ENCODE assay signal across 11 cellular contexts in genomic region chr3:51675201-51675611, GRCh38. TPM values are rescaled to one million over a fixed set of nuclear protein-coding genes. Genes with fewer than 3 reads are reported as not detected.
DNase-seq lines count a peak whose midpoint lies in the region; ATAC-seq, FAIRE-seq and TF ChIP-seq lines count a peak whose summit lies in the region.
"Had no signal": no experiment of that assay in that cellular context is flagged by ENCODE, and none has a peak within 500 bp of the region (broad histone marks: within the 10 kb centered on the region; RNA-seq: fewer than 3 reads in every experiment).

No MANE protein-coding gene starts in this region.

- H3K4me3 ChIP-seq in GM12878, result no peak overlapping the region

- no peaks in the 10 kb centered on the region for H3K27me3 Mint-ChIP-seq in naive thymus-derived CD8-positive, alpha-beta T cell

- RAD21 ChIA-PET in GM12878 (lab: Charles Lee; ENCODE audit: unreplicated experiment), result interaction anchor here (0.8 to 9.9 kb wide), 3 partner anchors 11 to 174 kb away, joined by 3 to 189 read pairs (median 5); partner anchors contain the start of gene DCAF1

- FAIRE-seq in RCC 7860 (lab: Jason Lieb, UNC) (no peak), GM12878 (lab: Jason Lieb, UNC) (no peak)

- WGBS in GM12878 (ENCODE audit: insufficient coverage, insufficient replicate concordance, low lambda C conversion rate, missing lambda C conversion rate), result 77% methylated on average over 2 of the region's 2 CpGs

- H3K79me2 ChIP-seq in GM12878 (ENCODE audit: control insufficient read depth, insufficient read depth, low read length), result peaks cover 19% of the 10 kb centered on the region

- in situ Hi-C loops in GM12878 (cut with MboI), result loop anchor here (25.0 kb wide), 1 partner anchor 1063 kb away; the partner anchor contains the start of genes CISH and MAPKAPK3

- no peak overlapping the region for H3K9ac ChIP-seq in GM12878 (ENCODE audit: control insufficient read depth, insufficient read depth, low read length)

- TF ChIP-seq RAD21 in GM12878 (IDR thresholded peaks at IDR 0.05; ENCODE audit: insufficient read depth, low read depth, low read length), result no peak

- no peak for TF ChIP-seq CTCF in GM12878 (IDR thresholded peaks at IDR 0.05 in 2 of 3, conservative IDR thresholded peaks at IDR 0.05 in 1 of 3; ENCODE audit: control insufficient read depth in 2 of 3, extremely low read depth in 1 of 3, insufficient read depth in 1 of 3, low read depth in 3 of 3, low read length in 3 of 3)

- peaks cover 53 to 93% (median 88%) of the 10 kb centered on the region in 4 donors for H3K4me1 Mint-ChIP-seq in naive thymus-derived CD8-positive, alpha-beta T cell

- H3K9me3 ChIP-seq in GM12878 (replicated peaks; ENCODE audit: control insufficient read depth, insufficient read depth, low read length), result no peaks in the 10 kb centered on the region

- no peak overlapping the region for H2AFZ ChIP-seq in GM12878 (ENCODE audit: control insufficient read depth, low read depth, low read length)

- peak overlapping the region; percentile 46; the same call in 1 of the 2 replicates for H3K4me2 ChIP-seq in GM12878 (ENCODE audit: control insufficient read depth, insufficient read depth)

- no TSS peak for BruUV-seq in GM12878 (replicated peaks; lab: Mats Ljungman, UMichigan)

- no peaks in the 10 kb centered on the region for H3K9me3 Mint-ChIP-seq in naive thymus-derived CD8-positive, alpha-beta T cell

- POLR2A ChIA-PET in GM12878 (lab: Charles Lee), result interaction anchor here (1.9 to 7.5 kb wide), 2 partner anchors 11 to 175 kb away, joined by 6 to 105 read pairs; partner anchors contain the start of gene DCAF1
- POLR2A ChIA-PET in naive thymus-derived CD8-positive, alpha-beta T cell (lab: Charles Lee), result interaction anchor here (0.6 kb wide), 1 partner anchor 18 kb away, joined by 5 read pairs; no protein-coding TSS in a partner anchor

- no peak overlapping the region for H3K27ac ChIP-seq in GM12878 (ENCODE audit: control insufficient read depth, insufficient read depth)

- TF ChIP-seq EP300 in GM12878 (IDR thresholded peaks at IDR 0.05; ENCODE audit: borderline replicate concordance in 1 of 2, control insufficient read depth in 1 of 2, low read depth in 2 of 2, low read length in 2 of 2), result no peak

- H3K27me3 ChIP-seq in GM12878 (replicated peaks in 1 of 2; ENCODE audit: control insufficient read depth in 2 of 2, insufficient read depth in 2 of 2, low read length in 1 of 2), result no peaks in the 10 kb centered on the region

- peaks cover 0 to 22% (median 7%) of the 10 kb centered on the region in 3 donors for H3K36me3 Mint-ChIP-seq in naive thymus-derived CD8-positive, alpha-beta T cell

- ATAC-seq in GM12878 (no peak), GM18505 (IDR thresholded peaks at IDR 0.05; ENCODE audit: unreplicated experiment) (no peak)
- no peak for ATAC-seq in naive thymus-derived CD8-positive, alpha-beta T cell

- TF ChIP-seq POLR2A in GM12878 (IDR thresholded peaks at IDR 0.05; ENCODE audit: low read depth, low read length) (no peak), GM18505 (IDR thresholded peaks at IDR 0.05; ENCODE audit: borderline replicate concordance, extremely low read depth, insufficient read depth, insufficient read length) (no peak)

- H3K27ac Mint-ChIP-seq in naive thymus-derived CD8-positive, alpha-beta T cell, result peak overlapping the region in 9 of 10 donors; percentile 5 to 92 (median 66)

- CTCF ChIA-PET in GM12878 (lab: Yijun Ruan, JAX), result interaction anchor here (0.9 to 14.0 kb wide), 7 partner anchors 7 to 285 kb away, joined by 3 to 331 read pairs (median 16); partner anchors contain the start of genes DCAF1 and RBM15B

- intact Hi-C loops in GM12878 (cut with micrococcal nuclease; ENCODE audit: unreplicated experiment), result no loop called here

- DNase-seq in CD1c-positive myeloid dendritic cell (ENCODE audit: extremely low spot score), result peak; percentile 37
- peak; percentile 37 for DNase-seq in RCC 7860 (ENCODE audit: low spot score)
- DNase-seq in GM12878 (ENCODE audit: low read depth, low spot score), result no peak
- no peak for DNase-seq in naive thymus-derived CD8-positive, alpha-beta T cell
- no peak for DNase-seq in retina
- no peak for DNase-seq in SHP77 (lab: John Stamatoyannopoulos, UW)
- DNase-seq in NCI-H526 treated with DMSO at 0.1 percent for 48 hours (lab: John Stamatoyannopoulos, UW), result no peak
- DNase-seq: central memory CD4-positive, alpha-beta T cell; NCI-H187 treated with DMSO at 0.1 percent for 48 hours; substantia nigra had no signal

- H3K4me3 Mint-ChIP-seq in naive thymus-derived CD8-positive, alpha-beta T cell, result peak overlapping the region in 7 of 10 donors; percentile 2 to 62 (median 53)

- H3K4me1 ChIP-seq in GM12878 (ENCODE audit: control insufficient read depth, insufficient read depth, low read length), result peaks cover 17% of the 10 kb centered on the region

- SMC1A ChIA-PET in GM12878 (lab: Charles Lee; ENCODE audit: uncharacterized antibody, unreplicated experiment), result interaction anchor here (0.8 to 8.7 kb wide), 4 partner anchors 11 to 179 kb away, joined by 3 to 168 read pairs (median 4); partner anchors contain the start of gene DCAF1

- no peaks in the 10 kb centered on the region; a peak in 3 of 4 replicates for H3K36me3 ChIP-seq in GM12878 (ENCODE audit: control insufficient read depth in 2 of 2, insufficient read depth in 2 of 2, low read length in 1 of 2)

- H4K20me1 ChIP-seq in GM12878 (ENCODE audit: control insufficient read depth, insufficient read depth), result no peaks in the 10 kb centered on the region

TF ChIP-seq in GM12878, 131 proteins besides CTCF, POLR2A, EP300 and RAD21 (continues in another document):
- TF ChIP-seq CBX5 (IDR thresholded peaks at IDR 0.05; ENCODE audit: low read depth) (no peak), TCF3 (IDR thresholded peaks at IDR 0.05; ENCODE audit: borderline replicate concordance, insufficient read depth, low read depth, low read length) (no peak), MYB (IDR thresholded peaks at IDR 0.05; ENCODE audit: borderline replicate concordance, low read depth, low read length) (no peak), ATF3 (IDR thresholded peaks at IDR 0.05; ENCODE audit: borderline replicate concordance, extremely low read depth, low read depth, low read length) (no peak), SMC3 (IDR thresholded peaks at IDR 0.05; ENCODE audit: borderline replicate concordance, low read length) (no peak), WRNIP1 (IDR thresholded peaks at IDR 0.05; ENCODE audit: borderline replicate concordance, low read depth, low read length) (no peak), MXI1 (IDR thresholded peaks at IDR 0.05; ENCODE audit: low read depth, low read length) (no peak), HCFC1 (IDR thresholded peaks at IDR 0.05; ENCODE audit: low read length) (no peak)

RNA-seq across cellular contexts. Expression of gene TEX264, which starts 4.2 kb away (rescaled TPM):
- 31.2 and 34.5 TPM in 2 replicates for total RNA-seq in GM12878 (2013; cell fraction: nucleolus; rRNA removed)
- total RNA-seq in GM12878 (2014; rRNA removed) (52.4 and 63.0 TPM in 2 replicates), GM12878 (2014; rRNA removed; fragmentation: Illumina TruSeq; extraction: Trizol) (35.4 and 35.5 TPM in 2 replicates), GM12878 (2021) (41.8 and 45.2 TPM in 2 replicates)
- polyA plus RNA-seq in GM12878 (2011; ENCODE audit: low read depth), result 25.3 TPM
- polyA plus RNA-seq in GM12878 (2011; rRNA removed) (38.5 and 56.3 TPM in 2 replicates), GM12878 (2014; fragmentation: Illumina TruSeq; extraction: Trizol) (42.8 and 50.7 TPM in 2 replicates), GM12878 (2014; fragmentation: Nextera tagmentation; extraction: Ambion mirVana) (10 to 100 TPM in 1 of 2 experiments, 1 to 10 TPM in 1; 3.6 to 15.3 TPM), GM12878 (2014; rRNA removed) (51.1 and 55.9 TPM in 2 replicates), GM12878 (2016; fragmentation: Nextera tagmentation; extraction: Ambion mirVana) (10 to 100 TPM; 54.2 to 60.7 TPM)
- polyA plus RNA-seq in GM12878 (2011; cell fraction: cytosol; rRNA removed), result 124 and 128 TPM in 2 replicates
- 75.1 and 89.2 TPM in 2 replicates for polyA plus RNA-seq in GM12878 (2011; cell fraction: nucleus; rRNA removed)
- 32.6 and 34.4 TPM in 2 replicates for polyA plus RNA-seq in GM12878 (2012)
- polyA minus RNA-seq in GM12878 (2011; rRNA and poly(A)+ RNA removed), result 78.0 and 92.1 TPM in 2 replicates
- 23.7 and 24.6 TPM in 2 replicates for polyA minus RNA-seq in GM12878 (2011; cell fraction: cytosol; rRNA and poly(A)+ RNA removed)
- 22.6 and 31.5 TPM in 2 replicates for polyA minus RNA-seq in GM12878 (2011; cell fraction: nucleus; rRNA and poly(A)+ RNA removed)
- 10 to 100 TPM; 37.4 to 39.7 TPM for total RNA-seq in naive thymus-derived CD8-positive, alpha-beta T cell
- polyA plus RNA-seq in naive thymus-derived CD8-positive, alpha-beta T cell, result 10 to 100 TPM; 84.5 to 95.7 (median 85.3) TPM

RNA-seq across cellular contexts. Expression of gene GRM2, which starts 31.7 kb away (rescaled TPM):
- 0.35 and 0.47 TPM in 2 replicates for total RNA-seq in GM12878 (2013; cell fraction: nucleolus; rRNA removed)
- total RNA-seq in GM12878 (2014; rRNA removed) (0.06 TPM in 1 of 2 replicates, not detected in the other), GM12878 (2014; rRNA removed; fragmentation: Illumina TruSeq; extraction: Trizol) (not detected in 2 replicates), GM12878 (2021) (0.05 TPM in 1 of 2 replicates, not detected in the other)
- polyA plus RNA-seq in GM12878 (2011; ENCODE audit: low read depth), result not detected
- polyA plus RNA-seq in GM12878 (2011; rRNA removed) (0.07 TPM in 1 of 2 replicates, not detected in the other), GM12878 (2014; fragmentation: Illumina TruSeq; extraction: Trizol) (0.01 TPM in 1 of 2 replicates, not detected in the other), GM12878 (2014; fragmentation: Nextera tagmentation; extraction: Ambion mirVana) (not detected), GM12878 (2014; rRNA removed) (0.04 and 0.14 TPM in 2 replicates), GM12878 (2016; fragmentation: Nextera tagmentation; extraction: Ambion mirVana) (not detected)
- polyA plus RNA-seq in GM12878 (2011; cell fraction: cytosol; rRNA removed), result 0.03 TPM in 1 of 2 replicates, not detected in the other
- 0.12 and 0.24 TPM in 2 replicates for polyA plus RNA-seq in GM12878 (2011; cell fraction: nucleus; rRNA removed)
- 0.07 TPM in 2 replicates for polyA plus RNA-seq in GM12878 (2012)
- 0.07 and 0.26 TPM in 2 replicates for polyA minus RNA-seq in GM12878 (2011; rRNA and poly(A)+ RNA removed)
- not detected in 2 replicates for polyA minus RNA-seq in GM12878 (2011; cell fraction: cytosol; rRNA and poly(A)+ RNA removed)
- 0.24 and 0.48 TPM in 2 replicates for polyA minus RNA-seq in GM12878 (2011; cell fraction: nucleus; rRNA and poly(A)+ RNA removed)
- total RNA-seq in naive thymus-derived CD8-positive, alpha-beta T cell, result 1 to 10 TPM; 2.9 to 5.0 TPM
- under 1 TPM in 1 of 3 donors, not detected in 2; 0.09 TPM for polyA plus RNA-seq in naive thymus-derived CD8-positive, alpha-beta T cell

Comparison
In these comparisons a context has a peak if more than half of its experiments do, and no peak if none do; other contexts are left out.
1. DNase-seq: peak in CD1c-positive myeloid dendritic cell (single experiment) and RCC 7860 (single experiment); none in GM12878 (single experiment), naive thymus-derived CD8-positive, alpha-beta T cell (0 of 10), retina (single experiment), SHP77 (0 of 2) and NCI-H526 treated with DMSO at 0.1 percent for 48 hours (single experiment).